In genomic region chr13:91133941-91134772, GRCh38 we compare ENCODE assay signal across 9 cellular contexts.
A peak's percentile ranks its signal among the peaks of the same experiment; 100 is the strongest.
DNase-seq lines count a peak whose midpoint lies in the region; ATAC-seq, FAIRE-seq and TF ChIP-seq lines count a peak whose summit lies in the region.
"Had no signal": no experiment of that assay in that cellular context is flagged by ENCODE, and none has a peak within 500 bp of the region (broad histone marks: within the 10 kb centered on the region; RNA-seq: fewer than 3 reads in every experiment).

No MANE protein-coding gene starts in this region.

- H3K23me2 ChIP-seq in H9 (ENCODE audit: insufficient read length, low read depth, low read length, poor library complexity, severe bottlenecking): no peaks in the 10 kb centered on the region

- no peak overlapping the region for H2BK15ac ChIP-seq in H9 (ENCODE audit: low read depth, low read length)

- no peak overlapping the region for H3K27ac Mint-ChIP-seq in H9
- H3K27ac Mint-ChIP-seq: naive thymus-derived CD8-positive, alpha-beta T cell had no signal

- H3K4me1 ChIP-seq in H9 (ENCODE audit: insufficient read depth, low read length) (no peaks in the 10 kb centered on the region; the same call in 1 of the 2 replicates), left lung (no peaks in the 10 kb centered on the region)

- no peak overlapping the region for H3K4me3 ChIP-seq in left lung

- H3K4ac ChIP-seq in H9 (ENCODE audit: low read depth, low read length): no peak overlapping the region

- no peak overlapping the region for H3K4me2 ChIP-seq in H9 (ENCODE audit: insufficient read depth, insufficient read length, low read length)

- H2AK5ac ChIP-seq in H9 (ENCODE audit: insufficient read length, low read length): no peak overlapping the region

- H3K9ac ChIP-seq in H9 (ENCODE audit: extremely low read depth, insufficient read length, low read length): no peak overlapping the region

- H3K23ac ChIP-seq in H9 (ENCODE audit: insufficient read length, low read depth, low read length): no peak overlapping the region

- no peak overlapping the region for H3K56ac ChIP-seq in H9 (ENCODE audit: insufficient read length, low read depth, low read length)

- no peaks in the 10 kb centered on the region for H3K27me3 Mint-ChIP-seq in H9 (ENCODE audit: low read depth)

- H4K91ac ChIP-seq in H9 (ENCODE audit: insufficient read length, low read depth, low read length): no peak overlapping the region

- no peak overlapping the region for H4K8ac ChIP-seq in H9 (replicated peaks; ENCODE audit: insufficient read length, low read depth, low read length)

- no peak overlapping the region for H2AFZ ChIP-seq in H9 (ENCODE audit: low read length)

- H3K79me2 ChIP-seq in H9 (ENCODE audit: insufficient read depth, low read length): no peaks in the 10 kb centered on the region

- TF ChIP-seq CTCF in 22Rv1 (IDR thresholded peaks at IDR 0.05) (peak; percentile 88), H9 (conservative IDR thresholded peaks at IDR 0.05) (peak; percentile 84), left lung (IDR thresholded peaks at IDR 0.05) (peak; percentile 75 to 76)

- no peaks in the 10 kb centered on the region for H4K20me1 ChIP-seq in H9 (ENCODE audit: control insufficient read depth, insufficient read depth, insufficient read length)

- H3K36me3 Mint-ChIP-seq in H9 (ENCODE audit: insufficient read depth in 1 of 3, low read depth in 3 of 3): 0 out of 7 replicates have a peak, but pooled peaks cover 0 to 3% (median 2%) of the 10 kb centered on the region in 3 experiments
- H3K36me3 Mint-ChIP-seq: naive thymus-derived CD8-positive, alpha-beta T cell had no signal

- no peak overlapping the region for H2BK5ac ChIP-seq in H9 (ENCODE audit: insufficient read length, low read length)

- H3K36me3 ChIP-seq in left lung: no peaks in the 10 kb centered on the region

- peak; percentile 5 for FAIRE-seq in colon (lab: Jason Lieb, UNC)

- intact Hi-C loops in left lung (cut with DNase I): no loop called here

- H3K14ac ChIP-seq in H9 (ENCODE audit: insufficient read depth, low read length): no peak overlapping the region

- H3K27me3 ChIP-seq in H9 (ENCODE audit: insufficient read depth, low read length) (no peaks in the 10 kb centered on the region), left lung (no peaks in the 10 kb centered on the region)

- no peak overlapping the region for H2BK120ac ChIP-seq in H9 (ENCODE audit: low read depth, low read length, poor library complexity, severe bottlenecking)

- peaks cover 4% of the 10 kb centered on the region in 2 experiments; a peak in 4 of 5 replicates for H3K9me3 Mint-ChIP-seq in H9
- H3K9me3 Mint-ChIP-seq: naive thymus-derived CD8-positive, alpha-beta T cell had no signal

- H2BK20ac ChIP-seq in H9 (ENCODE audit: low read depth, low read length, poor library complexity, severe bottlenecking): no peak overlapping the region

- H3T11ph ChIP-seq in H9 (ENCODE audit: low read length): no peak overlapping the region

- H3K27ac ChIP-seq in 22Rv1 (no peak overlapping the region), H9 (ENCODE audit: insufficient read length, low read depth, low read length) (no peak overlapping the region), left lung (no peak overlapping the region)

- DNase-seq in GM04504 (ENCODE audit: low read depth): peak; percentile 24
- peak; percentile 53 for DNase-seq in H9
- peak; percentile 61 for DNase-seq in LHCN-M2 (ENCODE audit: low read depth)
- DNase-seq in SHP77 treated with DMSO at 0.1 percent for 48 hours (lab: John Stamatoyannopoulos, UW): peak; percentile 67
- no peak for DNase-seq in left lung
- DNase-seq in stimulated activated naive CD8-positive, alpha-beta T cell treated with anti-CD3 and anti-CD28 coated beads, Interleukin-15, Interleukin-2, amounts not matched to agents 100 U/mL and 50 U/mL, for 24 hours: peak; percentile 18

- H3K4me1 Mint-ChIP-seq in H9: peaks cover 9 to 23% of the 10 kb centered on the region in 2 experiments
- H3K4me1 Mint-ChIP-seq: naive thymus-derived CD8-positive, alpha-beta T cell had no signal

- WGBS in H9 (ENCODE audit: extremely low coverage, insufficient read length, low lambda C conversion rate): no CpG with 5 or more reads among the region's 10 CpGs

- no peak overlapping the region for H3K4me3 Mint-ChIP-seq in H9
- H3K4me3 Mint-ChIP-seq: naive thymus-derived CD8-positive, alpha-beta T cell had no signal

- no peaks in the 10 kb centered on the region for H3K9me3 ChIP-seq in H9 (ENCODE audit: control insufficient read depth, low read depth, low read length)
- H3K9me3 ChIP-seq in left lung: no peaks in the 10 kb centered on the region

- no peak overlapping the region for H3K18ac ChIP-seq in H9 (ENCODE audit: insufficient read length, low read depth, low read length)

- ATAC-seq in left lung: peak; percentile 95
- peak; percentile 59 for ATAC-seq in stimulated activated naive CD8-positive, alpha-beta T cell treated with anti-CD3 and anti-CD28 coated beads, Interleukin-15, Interleukin-2, amounts not matched to agents 100 U/mL and 50 U/mL, for 24 hours
- ATAC-seq: naive thymus-derived CD8-positive, alpha-beta T cell had no signal

- no peaks in the 10 kb centered on the region for H3K79me1 ChIP-seq in H9 (ENCODE audit: insufficient read depth, low read depth, low read length, poor library complexity, severe bottlenecking)

- H4K5ac ChIP-seq in H9 (ENCODE audit: insufficient read length, low read depth, low read length): no peak overlapping the region

- H2BK12ac ChIP-seq in H9 (ENCODE audit: insufficient read length, low read depth, low read length): no peak overlapping the region

Comparison
In these comparisons a context has a peak if more than half of its experiments do, and no peak if none do; other contexts are left out.
1. DNase-seq: peak in GM04504 (single experiment), H9 (single experiment), LHCN-M2 (single experiment), SHP77 treated with DMSO at 0.1 percent for 48 hours (single experiment) and stimulated activated naive CD8-positive, alpha-beta T cell treated with anti-CD3 and anti-CD28 coated beads, Interleukin-15, Interleukin-2, amounts not matched to agents 100 U/mL and 50 U/mL, for 24 hours (single experiment); none in left lung (0 of 2).
2. Peak in every context shown above with its lines, with median percentiles within 50 percentile points of each other: CTCF ChIP-seq.